8 cellular contexts compared by ENCODE assay signal in genomic region chr15:89112341-89112971, GRCh38.
DNase-seq lines count a peak whose midpoint lies in the region; ATAC-seq and TF ChIP-seq lines count a peak whose summit lies in the region.

No MANE protein-coding gene starts in this region.

- H3F3A ChIP-seq in MM.1S (ENCODE audit: insufficient read depth, low read length) = peaks cover 67% of the 10 kb centered on the region

- peaks cover 7% of the 10 kb centered on the region; the same call in 1 of the 2 replicates for H3K36me3 ChIP-seq in MM.1S (replicated peaks; ENCODE audit: insufficient read depth, low read length)

- no peak overlapping the region for H3K27ac Mint-ChIP-seq in stimulated activated memory B cell treated with anti-CD40 and anti-IgM and Interleukin-4, amounts not matched to agents 10 μg/mL and 1 μg/mL and 100 μg/mL, for 72 hours

- DNase-seq in GM13976 (ENCODE audit: low spot score) (peak; percentile 46), MM.1S (peak; percentile 87), fibroblast of mammary gland (ENCODE audit: low read depth) (peak; percentile 72), NCI-H1436 (lab: John Stamatoyannopoulos, UW) (no peak)
- DNase-seq in stimulated activated CD8-positive, alpha-beta memory T cell treated with anti-CD3 and anti-CD28 coated beads, Interleukin-4, amount 100 ng/mL, for 48 hours = no peak
- no peak for DNase-seq in activated CD8-positive, alpha-beta memory T cell treated with anti-CD3 and anti-CD28 coated beads, Interleukin-2, amount 50 U/mL, for 4 hours

- no peaks in the 10 kb centered on the region for H4K20me1 ChIP-seq in MM.1S (ENCODE audit: insufficient read depth, low read length)

- peaks cover 22% of the 10 kb centered on the region for H3K36me3 Mint-ChIP-seq in stimulated activated memory B cell treated with anti-CD40 and anti-IgM and Interleukin-4, amounts not matched to agents 10 μg/mL and 1 μg/mL and 100 μg/mL, for 72 hours

- H3K4me2 ChIP-seq in MM.1S (ENCODE audit: low read depth, low read length) = peak overlapping the region; percentile 61

- no peaks in the 10 kb centered on the region for H3K9me3 Mint-ChIP-seq in stimulated activated memory B cell treated with anti-CD40 and anti-IgM and Interleukin-4, amounts not matched to agents 10 μg/mL and 1 μg/mL and 100 μg/mL, for 72 hours

- H3K9me3 ChIP-seq in MM.1S (replicated peaks; ENCODE audit: insufficient read depth, low read length) = no peaks in the 10 kb centered on the region

- H3K79me2 ChIP-seq in MM.1S (ENCODE audit: low read length) = peaks cover 64% of the 10 kb centered on the region

- peak overlapping the region; percentile 63 for H3K9ac ChIP-seq in MM.1S (ENCODE audit: low read length)

- no peaks in the 10 kb centered on the region for H3K27me3 Mint-ChIP-seq in stimulated activated memory B cell treated with anti-CD40 and anti-IgM and Interleukin-4, amounts not matched to agents 10 μg/mL and 1 μg/mL and 100 μg/mL, for 72 hours

- H3K4me3 ChIP-seq in MM.1S (ENCODE audit: low read length) = peak overlapping the region; percentile 4; the same call in 1 of the 2 replicates
- H3K4me3 ChIP-seq in fibroblast of mammary gland (ENCODE audit: control insufficient read depth, low read depth, low read length) = no peak overlapping the region

- H3K4me3 Mint-ChIP-seq in stimulated activated memory B cell treated with anti-CD40 and anti-IgM and Interleukin-4, amounts not matched to agents 10 μg/mL and 1 μg/mL and 100 μg/mL, for 72 hours = no peak overlapping the region

- TF ChIP-seq CTCF in GM13976 (IDR thresholded peaks at IDR 0.05; ENCODE audit: borderline replicate concordance, control extremely low read depth, extremely low read depth, insufficient read depth, missing control alignments) (no peak), MM.1S (IDR thresholded peaks at IDR 0.05; ENCODE audit: low read length) (no peak), fibroblast of mammary gland (conservative IDR thresholded peaks at IDR 0.05; ENCODE audit: control insufficient read depth, insufficient read depth, low read depth, low read length) (no peak)

- no peaks in the 10 kb centered on the region for H3K9me2 ChIP-seq in MM.1S (replicated peaks; ENCODE audit: insufficient read depth, low read length)

- no peaks in the 10 kb centered on the region for H3K27me3 ChIP-seq in MM.1S (replicated peaks; ENCODE audit: insufficient read depth, low read length)

- ATAC-seq in GM21723 (IDR thresholded peaks at IDR 0.05; ENCODE audit: unreplicated experiment) = peak; percentile 98
- peak; percentile 68 for ATAC-seq in stimulated activated memory B cell treated with anti-CD40 and anti-IgM and Interleukin-4, amounts not matched to agents 10 μg/mL and 1 μg/mL and 100 μg/mL, for 72 hours

- H3K27ac ChIP-seq in MM.1S (ENCODE audit: low read length) = peak overlapping the region; percentile 98

- H3K4me1 Mint-ChIP-seq in stimulated activated memory B cell treated with anti-CD40 and anti-IgM and Interleukin-4, amounts not matched to agents 10 μg/mL and 1 μg/mL and 100 μg/mL, for 72 hours = no peaks in the 10 kb centered on the region

- no peak overlapping the region for H2AFZ ChIP-seq in MM.1S (ENCODE audit: low read length)

- peaks cover 65% of the 10 kb centered on the region for H3K4me1 ChIP-seq in MM.1S (ENCODE audit: low read length)

- in situ Hi-C loops in GM13976 (cut with MboI; ENCODE audit: low sequenced_read_pairs, unreplicated experiment) = no loop called here

Comparison
In these comparisons a context has a peak if more than half of its experiments do, and no peak if none do; other contexts are left out.
1. DNase-seq: peak in GM13976 (single experiment), MM.1S (single experiment) and fibroblast of mammary gland (single experiment); none in stimulated activated CD8-positive, alpha-beta memory T cell treated with anti-CD3 and anti-CD28 coated beads, Interleukin-4, amount 100 ng/mL, for 48 hours (single experiment), NCI-H1436 (single experiment) and activated CD8-positive, alpha-beta memory T cell treated with anti-CD3 and anti-CD28 coated beads, Interleukin-2, amount 50 U/mL, for 4 hours (single experiment).